In the genomic region with DNA sequence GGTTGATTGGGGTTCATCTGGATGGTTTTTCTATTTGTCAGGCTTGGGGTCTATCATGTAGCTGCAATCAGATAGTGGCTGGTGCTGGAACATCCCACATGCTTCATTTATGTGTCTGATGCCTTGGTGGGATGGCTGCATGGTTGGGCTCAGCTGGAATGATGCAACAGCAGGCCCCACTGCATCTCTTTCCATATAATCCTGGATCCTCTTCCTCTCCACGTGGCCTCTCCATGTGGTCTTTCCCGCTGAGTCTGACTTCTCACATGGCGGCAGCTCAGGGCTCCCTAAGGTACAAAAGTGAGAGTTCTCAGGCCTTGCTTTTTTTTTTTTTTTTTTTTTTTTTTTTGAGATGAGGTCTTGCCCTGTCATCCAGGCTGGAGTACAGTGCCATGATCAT, we compare ENCODE assay signal across 20 cellular contexts.
DNase-seq lines count a peak whose midpoint lies in the region; ATAC-seq and TF ChIP-seq lines count a peak whose summit lies in the region.
"Had no signal": no experiment of that assay in that cellular context is flagged by ENCODE, and none has a peak within 500 bp of the region (broad histone marks: within the 10 kb centered on the region; RNA-seq: fewer than 3 reads in every experiment).

No MANE protein-coding gene starts in this region.

- peaks cover 80% of the 10 kb centered on the region for H3K4me1 Mint-ChIP-seq in activated CD4-positive, alpha-beta T cell treated with anti-CD3 and anti-CD28 coated beads for 36 hours
- peaks cover 50 to 95% (median 73%) of the 10 kb centered on the region in 4 donors for H3K4me1 Mint-ChIP-seq in CD4-positive, alpha-beta memory T cell
- peaks cover 66% of the 10 kb centered on the region for H3K4me1 Mint-ChIP-seq in chondrocyte (ENCODE audit: low read depth)

- no peak overlapping the region for H2BK12ac ChIP-seq in trophoblast cell (ENCODE audit: low read length)

- no peak overlapping the region for H3K27ac ChIP-seq in CD4-positive, alpha-beta memory T cell (ENCODE audit: low read depth, low read length)
- no peak overlapping the region for H3K27ac ChIP-seq in trophoblast cell (ENCODE audit: low read depth, low read length)
- H3K27ac ChIP-seq: GM23248, SJSA1 had no signal

- H3K27me3 Mint-ChIP-seq in activated CD4-positive, alpha-beta T cell treated with anti-CD3 and anti-CD28 coated beads for 36 hours = peaks cover 1% of the 10 kb centered on the region
- no peaks in the 10 kb centered on the region for H3K27me3 Mint-ChIP-seq in CD4-positive, alpha-beta memory T cell
- no peaks in the 10 kb centered on the region for H3K27me3 Mint-ChIP-seq in chondrocyte (ENCODE audit: low read depth)

- POLR2A ChIA-PET in activated CD4-positive, alpha-beta T cell treated with anti-CD3 and anti-CD28 coated beads for 36 hours (lab: Charles Lee) = interaction anchor here (0.6 kb wide), 1 partner anchor 1195 kb away, joined by 3 read pairs; no protein-coding TSS in a partner anchor
- POLR2A ChIA-PET in CD4-positive, alpha-beta memory T cell (lab: Charles Lee; ENCODE audit: partially characterized antibody) = interaction anchor here (0.6 to 2.0 kb wide), 6 partner anchors 9 to 89 kb away, joined by 3 to 6 read pairs (median 4); no protein-coding TSS in a partner anchor

- no peak overlapping the region for H3K4me3 ChIP-seq in CD4-positive, alpha-beta memory T cell (ENCODE audit: low read length in 2 of 2)
- no peak overlapping the region for H3K4me3 ChIP-seq in trophoblast cell (ENCODE audit: low read depth, low read length)
- H3K4me3 ChIP-seq: GM23248, SJSA1 had no signal

- H3K4ac ChIP-seq in trophoblast cell (ENCODE audit: low read depth, low read length) = no peak overlapping the region

- H3K9me3 ChIP-seq in CD4-positive, alpha-beta memory T cell (ENCODE audit: control insufficient read depth in 1 of 2, low read length in 2 of 2) = no peaks in the 10 kb centered on the region
- no peaks in the 10 kb centered on the region for H3K9me3 ChIP-seq in trophoblast cell (ENCODE audit: insufficient read depth, low read depth, low read length)
- H3K9me3 ChIP-seq: SJSA1 had no signal

- no peak overlapping the region for H3K4me2 ChIP-seq in trophoblast cell (ENCODE audit: low read length)

- H3K9me3 Mint-ChIP-seq in activated CD4-positive, alpha-beta T cell treated with anti-CD3 and anti-CD28 coated beads for 36 hours (ENCODE audit: low read depth) = no peaks in the 10 kb centered on the region
- no peaks in the 10 kb centered on the region for H3K9me3 Mint-ChIP-seq in CD4-positive, alpha-beta memory T cell
- H3K9me3 Mint-ChIP-seq in chondrocyte (ENCODE audit: low read depth) = no peaks in the 10 kb centered on the region
- H3K9me3 Mint-ChIP-seq: CD14-positive monocyte had no signal

- no peak overlapping the region for H4K8ac ChIP-seq in trophoblast cell (ENCODE audit: low read depth, low read length)

- no peaks in the 10 kb centered on the region for H3K27me3 ChIP-seq in CD4-positive, alpha-beta memory T cell (ENCODE audit: insufficient read depth, low read length)
- H3K27me3 ChIP-seq in trophoblast cell (ENCODE audit: insufficient read depth, low read length) = no peaks in the 10 kb centered on the region
- H3K27me3 ChIP-seq: SJSA1 had no signal

- no CpG with 5 or more reads among the region's 3 CpGs for WGBS in trophoblast cell (ENCODE audit: extremely low coverage, insufficient coverage, insufficient read length)

- H2AK5ac ChIP-seq in trophoblast cell (ENCODE audit: low read length) = no peak overlapping the region

- no peak overlapping the region for H4K12ac ChIP-seq in trophoblast cell (ENCODE audit: low read depth, low read length)

- TF ChIP-seq CTCF in chondrocyte (IDR thresholded peaks at IDR 0.05) = no peak

- H3K79me2 ChIP-seq in trophoblast cell (ENCODE audit: control insufficient read depth, insufficient read depth, low read length, poor library complexity) = no peaks in the 10 kb centered on the region

- no peak overlapping the region for H3K18ac ChIP-seq in trophoblast cell (ENCODE audit: low read length)

- no peaks in the 10 kb centered on the region for H3K79me1 ChIP-seq in trophoblast cell (ENCODE audit: low read length)

- no peak overlapping the region for H3K4me3 Mint-ChIP-seq in activated CD4-positive, alpha-beta T cell treated with anti-CD3 and anti-CD28 coated beads for 36 hours
- peak overlapping the region in 5 of 8 donors; percentile 2 to 57 (median 36) for H3K4me3 Mint-ChIP-seq in CD4-positive, alpha-beta memory T cell
- H3K4me3 Mint-ChIP-seq in chondrocyte (ENCODE audit: unreplicated experiment) = no peak overlapping the region
- H3K4me3 Mint-ChIP-seq: CD14-positive monocyte had no signal

- intact Hi-C loops in activated CD4-positive, alpha-beta T cell treated with anti-CD3 and anti-CD28 coated beads for 36 hours (cut with DNase I, micrococcal nuclease) = no loop called here
- intact Hi-C loops in CD4-positive, alpha-beta memory T cell (cut with micrococcal nuclease) = no loop called here

- no peak overlapping the region for H2BK5ac ChIP-seq in trophoblast cell (ENCODE audit: low read depth, low read length, poor library complexity)

- H3K27ac Mint-ChIP-seq in activated CD4-positive, alpha-beta T cell treated with anti-CD3 and anti-CD28 coated beads for 36 hours = peak overlapping the region; percentile 82
- H3K27ac Mint-ChIP-seq in CD4-positive, alpha-beta memory T cell = peak overlapping the region in 6 of 7 donors; percentile 37 to 83 (median 75)
- peak overlapping the region; percentile 18 for H3K27ac Mint-ChIP-seq in chondrocyte (ENCODE audit: unreplicated experiment)

- no peak for DNase-seq in activated CD4-positive, alpha-beta T cell treated with anti-CD3 and anti-CD28 coated beads for 36 hours
- no peak for DNase-seq in activated CD4-positive, alpha-beta T cell treated with anti-CD3 and anti-CD28 coated beads for 48 hours
- DNase-seq in CD4-positive, alpha-beta memory T cell = no peak
- DNase-seq in RPMI7951 (ENCODE audit: low read depth) = peak; percentile 16
- no peak for DNase-seq in chondrocyte (ENCODE audit: low spot score)
- no peak for DNase-seq in HUDEP-2 (lab: John Stamatoyannopoulos, UW; ENCODE audit: unreplicated experiment in 76 of 76)
- no peak for DNase-seq in DMS153 treated with DMSO at 0.1 percent for 48 hours (lab: John Stamatoyannopoulos, UW; ENCODE audit: unreplicated experiment)
- no peak for DNase-seq in trophoblast cell
- DNase-seq: 8988T; DMS79; GM23248; NCI-H1048; NCI-H2107; NCI-H345; NCI-H526 treated with DMSO at 0.1 percent for 48 hours; NK-92 treated with Interleukin-12 subunit alpha and Interleukin-12 subunit beta, amount 100 ng/mL, for 24 hours; OCI-M1 had no signal

- peaks cover 63% of the 10 kb centered on the region for H3K36me3 Mint-ChIP-seq in activated CD4-positive, alpha-beta T cell treated with anti-CD3 and anti-CD28 coated beads for 36 hours (ENCODE audit: low read depth)
- peaks cover 62 to 65% of the 10 kb centered on the region in 2 donors for H3K36me3 Mint-ChIP-seq in CD4-positive, alpha-beta memory T cell
- H3K36me3 Mint-ChIP-seq in chondrocyte (ENCODE audit: low read depth) = peaks cover 9% of the 10 kb centered on the region

- H3K9ac ChIP-seq in trophoblast cell (ENCODE audit: low read length) = no peak overlapping the region
- H3K9ac ChIP-seq: GM23248 had no signal

- H3K36me3 ChIP-seq in CD4-positive, alpha-beta memory T cell (ENCODE audit: insufficient read depth, low read length) = no peaks in the 10 kb centered on the region
- peaks cover 0 to 2% of the 10 kb centered on the region in 2 experiments for H3K36me3 ChIP-seq in trophoblast cell (ENCODE audit: control insufficient read depth in 1 of 2, insufficient read depth in 2 of 2, low read length in 2 of 2)

- H2AFZ ChIP-seq in trophoblast cell (ENCODE audit: insufficient read depth, low read length, poor library complexity) = no peak overlapping the region
- H2AFZ ChIP-seq: GM23248 had no signal

- no peak for ATAC-seq in activated CD4-positive, alpha-beta T cell treated with anti-CD3 and anti-CD28 coated beads for 36 hours
- ATAC-seq: HCT116 had no signal

- CTCF ChIA-PET in activated CD4-positive, alpha-beta T cell treated with anti-CD3 and anti-CD28 coated beads for 36 hours (lab: Charles Lee) = no interaction called here
- CTCF ChIA-PET in CD4-positive, alpha-beta memory T cell (lab: Charles Lee; ENCODE audit: partially characterized antibody) = interaction anchor here (0.6 to 2.2 kb wide), 3 partner anchors 220 to 787 kb away, joined by 3 to 9 read pairs (median 3); no protein-coding TSS in a partner anchor

- H4K91ac ChIP-seq in trophoblast cell (ENCODE audit: low read depth, low read length) = no peak overlapping the region

- H3K23ac ChIP-seq in trophoblast cell (ENCODE audit: low read length) = no peak overlapping the region

- peaks cover 62% of the 10 kb centered on the region for H3K4me1 ChIP-seq in CD4-positive, alpha-beta memory T cell (ENCODE audit: insufficient read depth, low read length)
- H3K4me1 ChIP-seq in trophoblast cell (ENCODE audit: control insufficient read depth in 1 of 2, insufficient read depth in 2 of 2, low read length in 2 of 2) = peaks cover 0 to 12% of the 10 kb centered on the region in 2 experiments

- H2BK120ac ChIP-seq in trophoblast cell (ENCODE audit: insufficient read depth, low read length, poor library complexity) = no peak overlapping the region

- H3K14ac ChIP-seq in trophoblast cell (ENCODE audit: low read length) = no peak overlapping the region

Comparison
In these comparisons a context has a peak if more than half of its experiments do, and no peak if none do; other contexts are left out.
1. H3K27ac Mint-ChIP-seq: peak in every context shown above with its lines; median percentile 82 in activated CD4-positive, alpha-beta T cell treated with anti-CD3 and anti-CD28 coated beads for 36 hours; 75 in CD4-positive, alpha-beta memory T cell; 18 in chondrocyte.
2. H3K4me3 Mint-ChIP-seq: peak in CD4-positive, alpha-beta memory T cell (5 of 8); none in activated CD4-positive, alpha-beta T cell treated with anti-CD3 and anti-CD28 coated beads for 36 hours (single experiment) and chondrocyte (single experiment).